ENCODE assay signal across 15 cellular contexts in the genomic region with DNA sequence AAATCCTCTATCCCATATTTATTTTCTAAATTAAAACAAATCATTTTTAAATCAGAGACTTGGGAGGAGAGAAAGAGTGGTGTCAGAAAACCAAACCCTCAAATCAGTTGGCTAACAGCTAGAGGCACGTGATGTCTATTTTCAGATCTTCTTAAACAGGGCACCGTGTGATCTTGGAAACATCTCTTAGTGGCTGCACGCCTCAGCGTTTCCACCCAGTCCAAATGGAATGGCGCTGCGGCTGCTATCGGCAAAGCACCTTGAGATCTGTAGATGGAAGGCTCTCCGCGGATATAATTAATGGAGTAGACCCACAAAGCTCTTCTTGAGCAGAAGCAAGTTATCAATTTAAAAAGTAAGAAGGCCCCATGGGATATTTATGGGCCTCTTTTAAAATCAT.
"Had no signal": no experiment of that assay in that cellular context is flagged by ENCODE, and none has a peak within 500 bp of the region (broad histone marks: within the 10 kb centered on the region; RNA-seq: fewer than 3 reads in every experiment).

No MANE protein-coding gene starts in this region.

- ATAC-seq: activated CD8-positive, alpha-beta memory T cell treated with anti-CD3 and anti-CD28 coated beads, Interleukin-2, amount 10 ng/mL, durations not matched to agents 7 days and 5 days; left ventricle myocardium superior had no signal

- H3K36me3 Mint-ChIP-seq: activated CD4-positive, alpha-beta memory T cell treated with anti-CD3 and anti-CD28 coated beads for 36 hours; activated CD8-positive, alpha-beta memory T cell treated with anti-CD3 and anti-CD28 coated beads, Interleukin-2, amount 10 ng/mL, durations not matched to agents 7 days and 5 days; activated naive CD4-positive, alpha-beta T cell treated with anti-CD3 and anti-CD28 coated beads, Interleukin-2, amount 10 ng/mL, durations not matched to agents 7 days and 5 days had no signal

- FAIRE-seq: urothelium cell line had no signal

- H3K4me3 ChIP-seq: cardiac muscle cell, prostate gland, right lobe of liver, spleen, thyroid gland had no signal

- H3K4me3 Mint-ChIP-seq: activated CD4-positive, alpha-beta memory T cell treated with anti-CD3 and anti-CD28 coated beads for 36 hours; activated CD8-positive, alpha-beta memory T cell treated with anti-CD3 and anti-CD28 coated beads, Interleukin-2, amount 10 ng/mL, durations not matched to agents 7 days and 5 days; activated naive CD4-positive, alpha-beta T cell treated with anti-CD3 and anti-CD28 coated beads, Interleukin-2, amount 10 ng/mL, durations not matched to agents 7 days and 5 days; nephron progenitor cell had no signal

- H3K27ac Mint-ChIP-seq: activated CD4-positive, alpha-beta memory T cell treated with anti-CD3 and anti-CD28 coated beads for 36 hours; activated CD8-positive, alpha-beta memory T cell treated with anti-CD3 and anti-CD28 coated beads, Interleukin-2, amount 10 ng/mL, durations not matched to agents 7 days and 5 days; activated naive CD4-positive, alpha-beta T cell treated with anti-CD3 and anti-CD28 coated beads, Interleukin-2, amount 10 ng/mL, durations not matched to agents 7 days and 5 days; activated T-helper 2 cell treated with anti-CD3 and anti-CD28 coated beads, Interferon-gamma antibody, Interleukin-2, Interleukin-4, amounts not matched to agents 10 μg/mL and 5 μg/mL and 100 μg/mL, durations not matched to agents 14 hours and 24 hours and 36 hours had no signal

- H3K27me3 ChIP-seq: cardiac muscle cell, right lobe of liver, spleen, thyroid gland had no signal

- H3K27ac ChIP-seq: cardiac muscle cell, spleen, thyroid gland had no signal

- DNase-seq: activated CD4-positive, alpha-beta memory T cell treated with anti-CD3 and anti-CD28 coated beads for 36 hours; activated CD8-positive, alpha-beta memory T cell treated with anti-CD3 and anti-CD28 coated beads, Interleukin-2, amount 10 ng/mL, durations not matched to agents 7 days and 5 days; activated naive CD4-positive, alpha-beta T cell treated with anti-CD3 and anti-CD28 coated beads, Interleukin-2, amount 10 ng/mL, durations not matched to agents 7 days and 5 days; activated T-cell treated with anti-CD3 and anti-CD28 coated beads, Interleukin-2, amount 50 U/mL, for 1 hour; erythroblast; left ventricle myocardium superior; nephron progenitor cell; occipital lobe; right lobe of liver; spleen; thyroid gland had no signal

- H3K9me3 ChIP-seq: prostate gland, right lobe of liver, spleen, thyroid gland had no signal

- H3K9me3 Mint-ChIP-seq: activated CD4-positive, alpha-beta memory T cell treated with anti-CD3 and anti-CD28 coated beads for 36 hours; activated naive CD4-positive, alpha-beta T cell treated with anti-CD3 and anti-CD28 coated beads, Interleukin-2, amount 10 ng/mL, durations not matched to agents 7 days and 5 days; activated T-helper 2 cell treated with anti-CD3 and anti-CD28 coated beads, Interferon-gamma antibody, Interleukin-2, Interleukin-4, amounts not matched to agents 10 μg/mL and 5 μg/mL and 100 μg/mL, durations not matched to agents 14 hours and 24 hours and 36 hours; nephron progenitor cell had no signal

- H3K36me3 ChIP-seq: prostate gland, right lobe of liver, thyroid gland had no signal

- H3K4me1 Mint-ChIP-seq: activated CD8-positive, alpha-beta memory T cell treated with anti-CD3 and anti-CD28 coated beads, Interleukin-2, amount 10 ng/mL, durations not matched to agents 7 days and 5 days; activated naive CD4-positive, alpha-beta T cell treated with anti-CD3 and anti-CD28 coated beads, Interleukin-2, amount 10 ng/mL, durations not matched to agents 7 days and 5 days had no signal
